In genomic region chr6:34393191-34393967, GRCh38 we compare ENCODE assay signal across 7 cellular contexts. TPM values are rescaled to one million over a fixed set of nuclear protein-coding genes. Genes with fewer than 3 reads are reported as not detected.
DNase-seq lines count a peak whose midpoint lies in the region; ATAC-seq and TF ChIP-seq lines count a peak whose summit lies in the region.

No MANE protein-coding gene starts in this region.

- TF ChIP-seq CTCF in OCI-LY7 (conservative IDR thresholded peaks at IDR 0.05; ENCODE audit: low read length): no peak
- TF ChIP-seq CTCF in epithelial cell of esophagus (IDR thresholded peaks at IDR 0.05; ENCODE audit: insufficient read depth, low read depth, low read length, missing control alignments): no peak
- TF ChIP-seq CTCF in osteoblast (IDR thresholded peaks at IDR 0.05; ENCODE audit: extremely low read depth, low read depth, low read length): no peak

- H3F3A ChIP-seq in GM23248 (ENCODE audit: insufficient read depth): peaks cover 11% of the 10 kb centered on the region

- POLR2A ChIA-PET in OCI-LY7 (lab: Charles Lee): interaction anchor here (0.7 kb wide), 1 partner anchor 200 kb away, joined by 3 read pairs; no protein-coding TSS in a partner anchor

- 57% methylated on average over 16 of the region's 16 CpGs for WGBS in GM23248 (ENCODE audit: low coverage in 1 of 2, low lambda C conversion rate in 2 of 2, missing lambda C conversion rate in 2 of 2), 2 experiments

- ATAC-seq in HG02981 (IDR thresholded peaks at IDR 0.05; ENCODE audit: unreplicated experiment): no peak
- no peak for ATAC-seq in GM18517 (IDR thresholded peaks at IDR 0.05; ENCODE audit: unreplicated experiment)
- ATAC-seq in GM18505 (IDR thresholded peaks at IDR 0.05; ENCODE audit: unreplicated experiment): no peak

- intact Hi-C loops in OCI-LY7 (cut with micrococcal nuclease; ENCODE audit: unreplicated experiment): loop anchor here (2.0 kb wide), 2 partner anchors 77 to 145 kb away; partner anchors contain the start of gene SMIM29

- H3K4me2 ChIP-seq in GM23248 (ENCODE audit: unreplicated experiment) (peak overlapping the region; percentile 81), OCI-LY7 (ENCODE audit: low read length) (peak overlapping the region; percentile 98), osteoblast (ENCODE audit: insufficient read depth, low read length) (peak overlapping the region; percentile 97)

- no peak for DNase-seq in GM23248
- peak; percentile 81 for DNase-seq in OCI-LY7 (ENCODE audit: low spot score)
- no peak for DNase-seq in epithelial cell of esophagus (ENCODE audit: low read depth)
- DNase-seq in osteoblast (ENCODE audit: insufficient read length, low spot score, missing footprints): peak; percentile 68

- H3K4me1 ChIP-seq in GM23248 (ENCODE audit: insufficient read depth) (peaks cover 7% of the 10 kb centered on the region), OCI-LY7 (ENCODE audit: insufficient read depth, low read length, poor library complexity, severe bottlenecking) (peaks cover 23% of the 10 kb centered on the region), osteoblast (ENCODE audit: insufficient read depth, low read length) (peaks cover 7% of the 10 kb centered on the region)

- H3K27me3 ChIP-seq in GM23248 (replicated peaks; ENCODE audit: insufficient read depth) (no peaks in the 10 kb centered on the region), osteoblast (ENCODE audit: insufficient read depth, low read length) (no peaks in the 10 kb centered on the region)

- H3K79me2 ChIP-seq in GM23248 (ENCODE audit: insufficient read depth) (peaks cover 39% of the 10 kb centered on the region), OCI-LY7 (ENCODE audit: insufficient read depth, low read depth, low read length) (peaks cover 46% of the 10 kb centered on the region), osteoblast (ENCODE audit: insufficient read depth, low read length) (peaks cover 42% of the 10 kb centered on the region)

- no peak for TF ChIP-seq POLR2A in GM18505 (IDR thresholded peaks at IDR 0.05; ENCODE audit: borderline replicate concordance, extremely low read depth, insufficient read depth, insufficient read length)

- H3K9me2 ChIP-seq in GM23248 (ENCODE audit: insufficient read depth) (no peaks in the 10 kb centered on the region), OCI-LY7 (ENCODE audit: insufficient read depth, low read length) (no peaks in the 10 kb centered on the region)

- H3K27ac ChIP-seq in GM23248 (no peak overlapping the region), OCI-LY7 (ENCODE audit: low read depth, low read length, poor library complexity, severe bottlenecking) (peak overlapping the region; percentile 73), osteoblast (ENCODE audit: low read depth, low read length) (peak overlapping the region; percentile 58)

- in situ Hi-C loops in GM23248 (cut with MboI): no loop called here

- CTCF ChIA-PET in OCI-LY7 (lab: Charles Lee; ENCODE audit: unreplicated experiment): no interaction called here

- TSS peak; percentile 81 for BruUV-seq in OCI-LY7 (replicated peaks; lab: Mats Ljungman, UMichigan)

- H2AFZ ChIP-seq in GM23248 (peak overlapping the region; percentile 87), OCI-LY7 (ENCODE audit: low read length) (peak overlapping the region; percentile 93), osteoblast (ENCODE audit: low read length) (peak overlapping the region; percentile 97)

- H4K20me1 ChIP-seq in GM23248 (ENCODE audit: insufficient read depth) (no peaks in the 10 kb centered on the region; the same call in 1 of the 2 replicates), OCI-LY7 (ENCODE audit: insufficient read depth, low read length) (0 out of 2 replicates have a peak, but pooled peaks cover 4% of the 10 kb centered on the region), osteoblast (ENCODE audit: insufficient read depth, low read length) (peaks cover 17% of the 10 kb centered on the region)

- H3K4me3 ChIP-seq in GM23248 (peak overlapping the region; percentile 76), OCI-LY7 (ENCODE audit: low read depth, low read length, poor library complexity, severe bottlenecking) (peak overlapping the region; percentile 85), epithelial cell of esophagus (ENCODE audit: low read length) (peak overlapping the region; percentile 65), osteoblast (ENCODE audit: insufficient read depth, low read length) (peak overlapping the region; percentile 93)

- H3K36me3 ChIP-seq in GM23248 (ENCODE audit: low read depth): no peaks in the 10 kb centered on the region
- H3K36me3 ChIP-seq in OCI-LY7 (ENCODE audit: insufficient read depth, low read length): peaks cover 12% of the 10 kb centered on the region
- no peaks in the 10 kb centered on the region for H3K36me3 ChIP-seq in osteoblast (ENCODE audit: insufficient read depth, low read length)

- peak overlapping the region; percentile 84 for H3K9ac ChIP-seq in GM23248

- no peaks in the 10 kb centered on the region for H3K9me3 ChIP-seq in GM23248 (ENCODE audit: low read depth)
- peaks cover 7% of the 10 kb centered on the region; the same call in 1 of the 2 replicates for H3K9me3 ChIP-seq in OCI-LY7 (ENCODE audit: low read length)
- no peaks in the 10 kb centered on the region for H3K9me3 ChIP-seq in osteoblast (ENCODE audit: low read depth, low read length)

RNA-seq across cellular contexts. Expression of gene NUDT3, which starts 0.9 kb away (rescaled TPM):
- total RNA-seq in GM23248 (2014; rRNA removed; shearing (Covaris generic)): 11.5 and 13.8 TPM in 2 replicates
- 8.1 and 8.9 TPM in 2 replicates for polyA plus RNA-seq in GM23248 (2016; fragmentation: Nextera tagmentation; extraction: Ambion mirVana)
- total RNA-seq in OCI-LY7 (2014; rRNA removed; shearing (Covaris generic)): 26.8 and 30.7 TPM in 2 replicates
- total RNA-seq in OCI-LY7 (2022) (43.0 and 49.4 TPM in 2 replicates), osteoblast (37.6 and 42.4 TPM in 2 replicates)

RNA-seq across cellular contexts. Expression of gene RPS10, which starts 32.5 kb away (rescaled TPM):
- total RNA-seq in GM23248 (2014; rRNA removed; shearing (Covaris generic)): 1,857 and 2,539 TPM in 2 replicates
- polyA plus RNA-seq in GM23248 (2016; fragmentation: Nextera tagmentation; extraction: Ambion mirVana): 573 and 596 TPM in 2 replicates
- 2,738 and 2,938 TPM in 2 replicates for total RNA-seq in OCI-LY7 (2014; rRNA removed; shearing (Covaris generic))
- total RNA-seq in OCI-LY7 (2022) (1,615 and 1,714 TPM in 2 replicates), osteoblast (1,993 and 2,228 TPM in 2 replicates)

Comparison
In these comparisons a context has a peak if more than half of its experiments do, and no peak if none do; other contexts are left out.
1. DNase-seq: peak in OCI-LY7 (single experiment) and osteoblast (single experiment); none in GM23248 (single experiment) and epithelial cell of esophagus (single experiment).
2. Peak in every context shown above with its lines, with median percentiles within 50 percentile points of each other: H2AFZ ChIP-seq, H3K4me2 ChIP-seq and H3K4me3 ChIP-seq.